15 cellular contexts compared by ENCODE assay signal in the genomic region with DNA sequence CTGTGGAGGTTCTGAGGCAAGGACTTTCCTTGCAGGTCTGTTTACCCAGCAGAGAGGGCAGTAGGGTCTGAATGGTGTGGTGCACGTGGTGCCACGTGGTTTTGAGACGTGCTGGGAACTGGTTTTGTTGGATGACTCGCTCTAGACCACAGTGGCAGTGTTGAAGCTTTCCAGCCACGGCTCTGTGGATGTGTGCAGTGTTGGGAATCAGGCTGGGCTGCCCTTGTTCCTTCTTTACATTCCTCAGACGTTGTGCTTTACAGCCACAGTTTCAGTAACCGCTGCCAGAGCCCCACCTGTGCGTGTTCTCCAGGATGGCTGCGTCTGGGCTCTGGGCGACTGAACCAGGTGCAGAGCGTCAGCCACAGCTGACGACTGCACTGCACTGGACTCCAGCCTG. TPM values are rescaled to one million over a fixed set of nuclear protein-coding genes. Genes with fewer than 3 reads are reported as not detected.
DNase-seq lines count a peak whose midpoint lies in the region; ATAC-seq and TF ChIP-seq lines count a peak whose summit lies in the region.
"Had no signal": no experiment of that assay in that cellular context is flagged by ENCODE, and none has a peak within 500 bp of the region (broad histone marks: within the 10 kb centered on the region; RNA-seq: fewer than 3 reads in every experiment).

No MANE protein-coding gene starts in this region.

- H4K20me1 ChIP-seq in PC-3 (ENCODE audit: low read length) = peaks cover 24% of the 10 kb centered on the region; the same call in 1 of the 2 replicates

- peaks cover 3% of the 10 kb centered on the region; the same call in 1 of the 2 replicates for H3K36me3 ChIP-seq in PC-3 (ENCODE audit: low read depth, low read length)

- H3K9me2 ChIP-seq in PC-3 (replicated peaks; ENCODE audit: low read length) = no peaks in the 10 kb centered on the region

- intact Hi-C loops in activated CD4-positive, alpha-beta memory T cell treated with anti-CD3 and anti-CD28 coated beads for 36 hours (cut with micrococcal nuclease) = loop anchor here (10.0 kb wide), 1 partner anchor 467 kb away; no protein-coding TSS in a partner anchor
- intact Hi-C loops in PC-3 (cut with micrococcal nuclease) = no loop called here

- H3F3A ChIP-seq in PC-3 (ENCODE audit: low read length, unreplicated experiment) = no peaks in the 10 kb centered on the region

- H3K9me3 ChIP-seq in PC-3 (ENCODE audit: low read length) = no peaks in the 10 kb centered on the region

- H3K9me3 Mint-ChIP-seq in activated CD4-positive, alpha-beta memory T cell treated with anti-CD3 and anti-CD28 coated beads for 36 hours = no peaks in the 10 kb centered on the region
- peaks cover 1% of the 10 kb centered on the region for H3K9me3 Mint-ChIP-seq in activated CD4-positive, alpha-beta memory T cell treated with anti-CD3 and anti-CD28 coated beads, Interleukin-2, amount 10 ng/mL, durations not matched to agents 7 days and 5 days
- H3K9me3 Mint-ChIP-seq: memory B cell had no signal

- H3K9ac ChIP-seq in PC-3 (ENCODE audit: low read length) = no peak overlapping the region

- peaks cover 83% of the 10 kb centered on the region for H3K79me2 ChIP-seq in PC-3 (ENCODE audit: low read length)

- no peak overlapping the region for H2AFZ ChIP-seq in PC-3 (ENCODE audit: low read length)

- POLR2A ChIA-PET in activated CD4-positive, alpha-beta memory T cell treated with anti-CD3 and anti-CD28 coated beads for 36 hours (lab: Charles Lee) = no interaction called here
- POLR2A ChIA-PET in activated CD4-positive, alpha-beta memory T cell treated with anti-CD3 and anti-CD28 coated beads, Interleukin-2, amount 10 ng/mL, durations not matched to agents 7 days and 5 days (lab: Charles Lee) = no interaction called here
- POLR2A ChIA-PET in PC-3 (lab: Charles Lee; ENCODE audit: unreplicated experiment) = no interaction called here

- peaks cover 12% of the 10 kb centered on the region for H3K36me3 Mint-ChIP-seq in activated CD4-positive, alpha-beta memory T cell treated with anti-CD3 and anti-CD28 coated beads for 36 hours
- peaks cover 26% of the 10 kb centered on the region for H3K36me3 Mint-ChIP-seq in activated CD4-positive, alpha-beta memory T cell treated with anti-CD3 and anti-CD28 coated beads, Interleukin-2, amount 10 ng/mL, durations not matched to agents 7 days and 5 days (ENCODE audit: low read depth)

- peaks cover 3% of the 10 kb centered on the region; the same call in 1 of the 2 replicates for H3K4me1 ChIP-seq in PC-3 (ENCODE audit: insufficient read depth, low read length)

- H3K27ac Mint-ChIP-seq in activated CD4-positive, alpha-beta memory T cell treated with anti-CD3 and anti-CD28 coated beads for 36 hours = peak overlapping the region; percentile 28
- no peak overlapping the region for H3K27ac Mint-ChIP-seq in activated CD4-positive, alpha-beta memory T cell treated with anti-CD3 and anti-CD28 coated beads, Interleukin-2, amount 10 ng/mL, durations not matched to agents 7 days and 5 days
- H3K27ac Mint-ChIP-seq: memory B cell had no signal

- no TSS peak for BruUV-seq in PC-3 (replicated peaks; lab: Mats Ljungman, UMichigan)

- no peaks in the 10 kb centered on the region for H3K27me3 ChIP-seq in PC-3 (ENCODE audit: low read length)

- H3K27ac ChIP-seq in PC-3 (ENCODE audit: low read length) (no peak overlapping the region), epithelial cell of prostate (no peak overlapping the region)
- H3K27ac ChIP-seq: RWPE1 had no signal

- H3K27me3 Mint-ChIP-seq in activated CD4-positive, alpha-beta memory T cell treated with anti-CD3 and anti-CD28 coated beads for 36 hours = no peaks in the 10 kb centered on the region
- H3K27me3 Mint-ChIP-seq in activated CD4-positive, alpha-beta memory T cell treated with anti-CD3 and anti-CD28 coated beads, Interleukin-2, amount 10 ng/mL, durations not matched to agents 7 days and 5 days = no peaks in the 10 kb centered on the region
- H3K27me3 Mint-ChIP-seq: memory B cell had no signal

- no peak for TF ChIP-seq CTCF in PC-3 (conservative IDR thresholded peaks at IDR 0.05; ENCODE audit: low read depth, low read length)

- CTCF ChIA-PET in activated CD4-positive, alpha-beta memory T cell treated with anti-CD3 and anti-CD28 coated beads for 36 hours (lab: Charles Lee) = no interaction called here
- CTCF ChIA-PET in activated CD4-positive, alpha-beta memory T cell treated with anti-CD3 and anti-CD28 coated beads, Interleukin-2, amount 10 ng/mL, durations not matched to agents 7 days and 5 days (lab: Charles Lee) = no interaction called here
- CTCF ChIA-PET in PC-3 (lab: Charles Lee) = no interaction called here

- no peak overlapping the region for H3K4me2 ChIP-seq in PC-3 (ENCODE audit: low read length)

- ATAC-seq in PC-3 = peak; percentile 61
- no peak for ATAC-seq in left lobe of liver
- ATAC-seq: GM12878 had no signal

- peaks cover 60% of the 10 kb centered on the region for H3K4me1 Mint-ChIP-seq in activated CD4-positive, alpha-beta memory T cell treated with anti-CD3 and anti-CD28 coated beads for 36 hours (ENCODE audit: low read depth)
- H3K4me1 Mint-ChIP-seq in activated CD4-positive, alpha-beta memory T cell treated with anti-CD3 and anti-CD28 coated beads, Interleukin-2, amount 10 ng/mL, durations not matched to agents 7 days and 5 days = peaks cover 46% of the 10 kb centered on the region

- H3K4me3 Mint-ChIP-seq in activated CD4-positive, alpha-beta memory T cell treated with anti-CD3 and anti-CD28 coated beads for 36 hours = no peak overlapping the region
- H3K4me3 Mint-ChIP-seq in activated CD4-positive, alpha-beta memory T cell treated with anti-CD3 and anti-CD28 coated beads, Interleukin-2, amount 10 ng/mL, durations not matched to agents 7 days and 5 days = no peak overlapping the region
- H3K4me3 Mint-ChIP-seq: memory B cell had no signal

- peak; percentile 41 for DNase-seq in activated CD4-positive, alpha-beta memory T cell treated with anti-CD3 and anti-CD28 coated beads for 36 hours
- no peak for DNase-seq in activated CD4-positive, alpha-beta memory T cell treated with anti-CD3 and anti-CD28 coated beads, Interleukin-2, amount 10 ng/mL, durations not matched to agents 7 days and 5 days
- DNase-seq in PC-3 (peak; percentile 55), epithelial cell of prostate (ENCODE audit: low read depth, low spot score) (peak; percentile 59), skeletal muscle cell (ENCODE audit: low read depth) (peak; percentile 31), kidney glomerular epithelial cell (lab: John Stamatoyannopoulos, UW) (no peak), NCI-H1048 (lab: John Stamatoyannopoulos, UW) (no peak), left lobe of liver (ENCODE audit: low spot score) (no peak)
- DNase-seq: amygdala, DMS153, NCI-H1105 treated with DMSO at 0.1 percent for 48 hours, NCI-H510A treated with DMSO at 0.1 percent for 48 hours had no signal

- H3K4me3 ChIP-seq in PC-3 (ENCODE audit: low read length) (no peak overlapping the region), skeletal muscle cell (ENCODE audit: low read depth, low read length) (no peak overlapping the region)
- H3K4me3 ChIP-seq: GM12878 had no signal

RNA-seq across cellular contexts. Expression of gene CTDP1, which starts 8.2 kb away (rescaled TPM):
- total RNA-seq in activated CD4-positive, alpha-beta memory T cell treated with anti-CD3 and anti-CD28 coated beads for 36 hours = 10 to 100 TPM; 35.4 to 36.0 TPM
- 10 to 100 TPM; 34.8 to 38.0 TPM for total RNA-seq in activated CD4-positive, alpha-beta memory T cell treated with anti-CD3 and anti-CD28 coated beads, Interleukin-2, amount 10 ng/mL, durations not matched to agents 7 days and 5 days
- 31.7 and 39.3 TPM in 2 replicates for total RNA-seq in PC-3 (2014; rRNA removed)
- 10.1 TPM for total RNA-seq in left lobe of liver

Comparison
In these comparisons a context has a peak if more than half of its experiments do, and no peak if none do; other contexts are left out.
1. DNase-seq: peak in activated CD4-positive, alpha-beta memory T cell treated with anti-CD3 and anti-CD28 coated beads for 36 hours (single experiment), PC-3 (single experiment), epithelial cell of prostate (single experiment) and skeletal muscle cell (single experiment); none in activated CD4-positive, alpha-beta memory T cell treated with anti-CD3 and anti-CD28 coated beads, Interleukin-2, amount 10 ng/mL, durations not matched to agents 7 days and 5 days (single experiment), kidney glomerular epithelial cell (single experiment), NCI-H1048 (single experiment) and left lobe of liver (single experiment).